In the genomic region with DNA sequence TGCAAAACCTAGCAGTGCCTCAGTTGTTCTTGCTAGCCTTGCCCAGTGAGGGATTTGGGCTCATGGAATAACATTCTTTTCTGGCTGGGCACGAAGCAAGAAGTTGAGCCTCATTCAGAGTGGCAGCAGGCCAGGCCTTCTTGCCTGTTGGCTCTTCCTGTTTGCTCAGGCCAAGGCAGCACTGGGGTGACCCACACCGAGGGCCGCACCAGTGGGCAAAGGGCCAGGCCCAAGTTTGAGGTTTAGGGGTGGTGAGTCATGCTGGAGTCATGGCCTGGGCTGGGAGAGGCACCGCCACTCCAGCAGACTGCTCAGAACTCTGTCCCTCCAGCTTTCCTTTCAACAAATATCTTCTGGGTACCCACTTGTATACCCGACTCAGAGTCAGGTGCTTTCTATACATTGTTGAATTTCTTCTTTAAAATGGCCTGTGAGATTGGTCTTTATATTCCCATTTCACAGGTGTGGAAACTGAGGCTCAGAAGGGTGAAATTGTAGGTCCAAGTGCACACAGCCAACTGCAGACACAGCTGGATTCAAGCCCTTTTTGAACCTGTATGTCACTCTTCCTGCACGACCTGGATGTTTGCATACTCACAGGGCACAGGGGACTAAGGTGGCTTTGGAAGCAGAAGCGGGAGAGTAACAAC, we compare ENCODE assay signal across 11 cellular contexts.
DNase-seq lines count a peak whose midpoint lies in the region; ATAC-seq, FAIRE-seq and TF ChIP-seq lines count a peak whose summit lies in the region.
"Had no signal": no experiment of that assay in that cellular context is flagged by ENCODE, and none has a peak within 500 bp of the region (broad histone marks: within the 10 kb centered on the region; RNA-seq: fewer than 3 reads in every experiment).

No MANE protein-coding gene starts in this region.

- H3K27ac ChIP-seq in SJCRH30, result no peak overlapping the region
- H3K27ac ChIP-seq in pancreas, result no peak overlapping the region
- no peak overlapping the region for H3K27ac ChIP-seq in CD4-positive, alpha-beta memory T cell (ENCODE audit: low read depth, low read length)
- no peak overlapping the region for H3K27ac ChIP-seq in dorsolateral prefrontal cortex

- ATAC-seq in esophagus mucosa, result peak; percentile 96
- ATAC-seq in pancreas, result peak in 3 of 4 donors; percentile 69 to 82 (median 71)
- ATAC-seq in GM19463 (IDR thresholded peaks at IDR 0.05; ENCODE audit: unreplicated experiment), result no peak

- intact Hi-C loops in pancreas (cut with DNase I) (no loop called here), dorsolateral prefrontal cortex (cut with DNase I) (no loop called here)
- intact Hi-C loops in CD4-positive, alpha-beta memory T cell (cut with micrococcal nuclease), result no loop called here

- peaks cover 2 to 3% of the 10 kb centered on the region in 2 donors for H3K27me3 Mint-ChIP-seq in CD4-positive, alpha-beta memory T cell

- no peak overlapping the region for H3K4me3 Mint-ChIP-seq in CD4-positive, alpha-beta memory T cell
- H3K4me3 Mint-ChIP-seq: nephron progenitor cell had no signal

- peaks cover 5 to 32% (median 26%) of the 10 kb centered on the region in 8 donors for H3K9me3 Mint-ChIP-seq in CD4-positive, alpha-beta memory T cell

- CTCF ChIA-PET in CD4-positive, alpha-beta memory T cell (lab: Charles Lee; ENCODE audit: partially characterized antibody), result interaction anchor here (0.9 kb wide), 1 partner anchor 21 kb away, joined by 3 read pairs; no protein-coding TSS in a partner anchor

- no peak overlapping the region for H3K27ac Mint-ChIP-seq in CD4-positive, alpha-beta memory T cell
- H3K27ac Mint-ChIP-seq: nephron progenitor cell had no signal

- peaks cover 0 to 6% (median 0%) of the 10 kb centered on the region in 4 donors for H3K4me1 Mint-ChIP-seq in CD4-positive, alpha-beta memory T cell
- H3K4me1 Mint-ChIP-seq: nephron progenitor cell had no signal

- no peak for FAIRE-seq in pancreas (lab: Jason Lieb, UNC)

- H3K4me1 ChIP-seq in SJCRH30 (no peaks in the 10 kb centered on the region), pancreas (no peaks in the 10 kb centered on the region)
- no peaks in the 10 kb centered on the region for H3K4me1 ChIP-seq in CD4-positive, alpha-beta memory T cell (ENCODE audit: insufficient read depth, low read length)

- H3K4me3 ChIP-seq in SJCRH30 (no peak overlapping the region), pancreas (no peak overlapping the region), dorsolateral prefrontal cortex (no peak overlapping the region)
- no peak overlapping the region for H3K4me3 ChIP-seq in CD4-positive, alpha-beta memory T cell (ENCODE audit: low read length in 2 of 2)

- no peaks in the 10 kb centered on the region for H3K36me3 ChIP-seq in SJCRH30
- H3K36me3 ChIP-seq in pancreas, result no peaks in the 10 kb centered on the region
- no peaks in the 10 kb centered on the region for H3K36me3 ChIP-seq in CD4-positive, alpha-beta memory T cell (ENCODE audit: insufficient read depth, low read length)

- peaks cover 12% of the 10 kb centered on the region for H3K9me3 ChIP-seq in SJCRH30 (replicated peaks)
- no peaks in the 10 kb centered on the region for H3K9me3 ChIP-seq in pancreas
- H3K9me3 ChIP-seq in CD4-positive, alpha-beta memory T cell (ENCODE audit: control insufficient read depth in 1 of 2, low read length in 2 of 2), result peaks cover 0 to 5% of the 10 kb centered on the region in 2 donors

- DNase-seq in GM03348 (ENCODE audit: low spot score), result peak; percentile 95
- DNase-seq in SJCRH30, result peak; percentile 66 to 74
- DNase-seq in pancreas, result peak in 3 of 6 donors; percentile 17 to 31 (median 25)
- DNase-seq in CD4-positive, alpha-beta memory T cell, result no peak
- no peak for DNase-seq in GM19240 (ENCODE audit: insufficient read length, low spot score)
- no peak for DNase-seq in dorsolateral prefrontal cortex
- DNase-seq: activated CD4-positive, alpha-beta T cell treated with anti-CD3 and anti-CD28 coated beads for 1 hour; NCI-H1436; nephron progenitor cell had no signal

- H3K36me3 Mint-ChIP-seq in CD4-positive, alpha-beta memory T cell, result peaks cover 8 to 10% of the 10 kb centered on the region in 2 donors

- POLR2A ChIA-PET in CD4-positive, alpha-beta memory T cell (lab: Charles Lee; ENCODE audit: partially characterized antibody), result no interaction called here

- H3K27me3 ChIP-seq in SJCRH30, result no peaks in the 10 kb centered on the region
- no peaks in the 10 kb centered on the region for H3K27me3 ChIP-seq in pancreas
- H3K27me3 ChIP-seq in CD4-positive, alpha-beta memory T cell (ENCODE audit: insufficient read depth, low read length), result no peaks in the 10 kb centered on the region
- H3K27me3 ChIP-seq in dorsolateral prefrontal cortex, result peaks cover 0 to 4% (median 0%) of the 10 kb centered on the region in 45 donors

- TF ChIP-seq CTCF in pancreas (IDR thresholded peaks at IDR 0.05) (no peak), dorsolateral prefrontal cortex (IDR thresholded peaks at IDR 0.05 in 54 of 56, conservative IDR thresholded peaks at IDR 0.05 in 2 of 56; ENCODE audit: low read depth in 1 of 56, partially characterized antibody in 56 of 56) (no peak)

- WGBS in pancreas, 2 donors, result 74 to 79% methylated on average over 7 of the region's 7 CpGs

Comparison
In these comparisons a context has a peak if more than half of its experiments do, and no peak if none do; other contexts are left out.
1. DNase-seq: peak in GM03348 (single experiment) and SJCRH30 (2 of 2); none in CD4-positive, alpha-beta memory T cell (0 of 5), GM19240 (single experiment) and dorsolateral prefrontal cortex (0 of 10).